ENCODE assay signal across 24 cellular contexts in the genomic region with DNA sequence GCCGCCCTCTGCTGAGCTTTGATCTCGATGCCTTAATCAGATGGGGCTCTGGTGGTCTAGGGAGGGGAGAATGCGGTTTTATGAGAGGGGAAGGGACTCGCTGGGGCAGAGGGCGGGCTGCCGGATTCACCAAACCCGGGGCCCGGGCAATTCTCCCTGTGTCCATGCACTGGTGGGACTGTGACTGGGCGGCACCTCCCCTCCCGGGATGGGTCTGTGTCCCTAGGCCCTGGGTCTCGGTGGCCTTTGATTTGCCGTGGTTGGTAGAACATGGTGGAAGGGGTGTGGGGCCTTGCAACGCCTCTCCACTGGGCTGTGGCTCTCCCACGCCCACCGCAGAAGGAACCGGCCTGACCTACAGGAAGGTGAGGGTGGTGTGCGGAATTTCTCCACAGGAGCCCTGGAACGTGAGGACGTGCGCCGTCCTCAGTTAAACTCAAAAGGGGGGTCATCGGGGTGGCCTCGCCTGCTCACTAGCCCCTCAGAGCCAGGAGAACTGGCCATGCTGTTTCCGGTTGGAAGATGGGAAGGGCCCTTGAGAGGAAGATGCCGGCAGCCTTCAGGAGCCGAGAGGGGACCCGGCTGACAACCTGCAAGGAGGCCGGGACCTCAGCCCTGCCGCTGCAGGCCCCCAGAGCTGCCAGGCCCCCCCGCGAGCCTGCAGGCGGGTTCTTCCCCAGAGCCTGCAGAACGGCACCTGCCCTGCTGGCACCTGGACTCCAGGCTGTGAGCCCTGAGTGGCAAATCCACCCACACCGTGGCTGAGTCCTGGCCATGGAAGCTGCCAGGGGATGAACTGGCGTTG. TPM values are rescaled to one million over a fixed set of nuclear protein-coding genes. Genes with fewer than 3 reads are reported as not detected.
DNase-seq lines count a peak whose midpoint lies in the region; ATAC-seq and TF ChIP-seq lines count a peak whose summit lies in the region.
"Had no signal": no experiment of that assay in that cellular context is flagged by ENCODE, and none has a peak within 500 bp of the region (broad histone marks: within the 10 kb centered on the region; RNA-seq: fewer than 3 reads in every experiment).

No MANE protein-coding gene starts in this region.

- DNase-seq in T-helper 2 cell treated with Interferon-gamma antibody and Interleukin-4, amounts not matched to agents 5 μg/mL and 100 μg/mL, for 36 hours (ENCODE audit: low spot score) = no peak
- DNase-seq in T-helper 2 cell (no peak), right cardiac atrium (peak in 2 of 3 donors; percentile 42 to 50), Right ventricle myocardium superior (no peak), neural progenitor cell (ENCODE audit: low spot score) (no peak), AML-193 (lab: John Stamatoyannopoulos, UW) (no peak)
- DNase-seq: 8988T; anterior cingulate cortex; cerebellar nuclear complex; DMS79; effector CD8-positive, alpha-beta T cell; midbrain; NCI-H1436 treated with DMSO at 0.1 percent for 48 hours; NCI-H2171 treated with DMSO at 0.1 percent for 48 hours; NCI-H526 treated with DMSO at 0.1 percent for 48 hours; occipital lobe; stimulated activated CD4-positive, alpha-beta T cell treated with anti-CD3 and anti-CD28 coated beads, Interleukin-12 subunit alpha, Interleukin-12 subunit beta, amount 100 ng/mL, for 4 hours; stimulated activated CD8-positive, alpha-beta memory T cell treated with anti-CD3 and anti-CD28 coated beads, Interleukin-4, amount 100 ng/mL, for 48 hours; uterus had no signal

- no peak for ATAC-seq in right cardiac atrium
- no peak for ATAC-seq in Right ventricle myocardium superior (ENCODE audit: poor library complexity)
- no peak for ATAC-seq in GM21447 (IDR thresholded peaks at IDR 0.05; ENCODE audit: unreplicated experiment)
- ATAC-seq: left colon had no signal

- no peaks in the 10 kb centered on the region for H3K36me3 ChIP-seq in neural progenitor cell
- H3K36me3 ChIP-seq: uterus had no signal

- WGBS in right cardiac atrium = 90% methylated on average over 35 of the region's 35 CpGs

- no peaks in the 10 kb centered on the region for H3K27me3 ChIP-seq in right cardiac atrium (ENCODE audit: control insufficient read depth, insufficient read depth)
- H3K27me3 ChIP-seq in neural progenitor cell = peaks cover 100% of the 10 kb centered on the region
- H3K27me3 ChIP-seq: uterus had no signal

- TF ChIP-seq CTCF in brain (conservative IDR thresholded peaks at IDR 0.05) (no peak), neural progenitor cell (IDR thresholded peaks at IDR 0.05) (no peak)

- no peak overlapping the region for H3K9ac ChIP-seq in neural progenitor cell

- no peak overlapping the region for H3K27ac ChIP-seq in right cardiac atrium (ENCODE audit: low read length)
- no peak overlapping the region for H3K27ac ChIP-seq in neural progenitor cell
- H3K27ac ChIP-seq: C4-2B, SK-N-MC, uterus had no signal

- H3K4me3 ChIP-seq in right cardiac atrium (ENCODE audit: low read length) = no peak overlapping the region
- no peak overlapping the region for H3K4me3 ChIP-seq in neural progenitor cell

- H3K27ac Mint-ChIP-seq in T-helper 2 cell treated with Interferon-gamma antibody and Interleukin-4, amounts not matched to agents 5 μg/mL and 100 μg/mL, for 36 hours = no peak overlapping the region
- no peak overlapping the region for H3K27ac Mint-ChIP-seq in brain
- H3K27ac Mint-ChIP-seq in neural progenitor cell = no peak overlapping the region

- intact Hi-C loops in right cardiac atrium (cut with DNase I) (no loop called here), Right ventricle myocardium superior (cut with DNase I) (no loop called here)

- no peak overlapping the region for H2AFZ ChIP-seq in neural progenitor cell (replicated peaks)

- peaks cover 22% of the 10 kb centered on the region for H3K4me1 Mint-ChIP-seq in T-helper 2 cell treated with Interferon-gamma antibody and Interleukin-4, amounts not matched to agents 5 μg/mL and 100 μg/mL, for 36 hours (ENCODE audit: low read depth)
- peaks cover 20% of the 10 kb centered on the region for H3K4me1 Mint-ChIP-seq in brain
- H3K4me1 Mint-ChIP-seq in neural progenitor cell = peaks cover 11% of the 10 kb centered on the region

- H3K36me3 Mint-ChIP-seq in T-helper 2 cell treated with Interferon-gamma antibody and Interleukin-4, amounts not matched to agents 5 μg/mL and 100 μg/mL, for 36 hours (ENCODE audit: low read depth) = peaks cover 6% of the 10 kb centered on the region
- H3K36me3 Mint-ChIP-seq in brain (no peaks in the 10 kb centered on the region), neural progenitor cell (peaks cover 2% of the 10 kb centered on the region)

- no peak overlapping the region for H3K4me2 ChIP-seq in neural progenitor cell

- no peaks in the 10 kb centered on the region for H3K9me3 ChIP-seq in right cardiac atrium (ENCODE audit: control insufficient read depth, low read length)
- H3K9me3 ChIP-seq in neural progenitor cell (ENCODE audit: low read depth) = no peaks in the 10 kb centered on the region
- H3K9me3 ChIP-seq: uterus had no signal

- H3K27me3 Mint-ChIP-seq in T-helper 2 cell treated with Interferon-gamma antibody and Interleukin-4, amounts not matched to agents 5 μg/mL and 100 μg/mL, for 36 hours (ENCODE audit: low read depth) = peaks cover 22% of the 10 kb centered on the region
- H3K27me3 Mint-ChIP-seq in brain (peaks cover 11% of the 10 kb centered on the region), neural progenitor cell (ENCODE audit: insufficient read depth, low read depth) (peaks cover 51% of the 10 kb centered on the region)

- no peaks in the 10 kb centered on the region for H3K79me2 ChIP-seq in neural progenitor cell (ENCODE audit: low read depth)

- peak overlapping the region; percentile 95 for H3K4me3 Mint-ChIP-seq in T-helper 2 cell treated with Interferon-gamma antibody and Interleukin-4, amounts not matched to agents 5 μg/mL and 100 μg/mL, for 36 hours
- H3K4me3 Mint-ChIP-seq in brain (peak overlapping the region in 3 of 5 experiments; percentile 22 to 53 (median 52)), neural progenitor cell (peak overlapping the region; percentile 50)

- no peaks in the 10 kb centered on the region for H3K4me1 ChIP-seq in right cardiac atrium (ENCODE audit: control insufficient read depth, insufficient read depth, low read length)
- peaks cover 10% of the 10 kb centered on the region for H3K4me1 ChIP-seq in neural progenitor cell

- H4K20me1 ChIP-seq in neural progenitor cell (ENCODE audit: low read depth) = peaks cover 3% of the 10 kb centered on the region

- peaks cover 19% of the 10 kb centered on the region for H3F3A ChIP-seq in neural progenitor cell (ENCODE audit: low read depth)

- H3K9me3 Mint-ChIP-seq in T-helper 2 cell treated with Interferon-gamma antibody and Interleukin-4, amounts not matched to agents 5 μg/mL and 100 μg/mL, for 36 hours = no peaks in the 10 kb centered on the region
- peaks cover 0 to 14% (median 7%) of the 10 kb centered on the region in 5 experiments for H3K9me3 Mint-ChIP-seq in brain
- H3K9me3 Mint-ChIP-seq in neural progenitor cell = no peaks in the 10 kb centered on the region

RNA-seq across cellular contexts. Expression of gene NOC4L, which starts 43.6 kb away (rescaled TPM):
- 10 to 100 TPM in 1 of 4 donors, 1 to 10 TPM in 3; 7.7 to 10.1 (median 9.1) TPM for total RNA-seq in right cardiac atrium
- 11.0 TPM for polyA plus RNA-seq in right cardiac atrium
- 9.5 TPM for total RNA-seq in Right ventricle myocardium superior
- polyA plus RNA-seq in brain (ENCODE audit: insufficient read depth, low read depth, low replicate concordance) = 30.6 TPM
- total RNA-seq in neural progenitor cell (ENCODE audit: low replicate concordance) = 3.5 and 12.1 TPM in 2 replicates

RNA-seq across cellular contexts. Expression of gene DDX51, which starts 43.7 kb away (rescaled TPM):
- total RNA-seq in right cardiac atrium = 10 to 100 TPM in 2 of 4 donors, 1 to 10 TPM in 2; 7.4 to 11.7 (median 10.1) TPM
- polyA plus RNA-seq in right cardiac atrium = 10.9 TPM
- total RNA-seq in Right ventricle myocardium superior = 10.3 TPM
- polyA plus RNA-seq in brain (ENCODE audit: insufficient read depth, low read depth, low replicate concordance) = 19.3 TPM
- 8.5 and 15.5 TPM in 2 replicates for total RNA-seq in neural progenitor cell (ENCODE audit: low replicate concordance)

Comparison
In these comparisons a context has a peak if more than half of its experiments do, and no peak if none do; other contexts are left out.
1. DNase-seq: peak in right cardiac atrium (2 of 3); none in T-helper 2 cell treated with Interferon-gamma antibody and Interleukin-4, amounts not matched to agents 5 μg/mL and 100 μg/mL, for 36 hours (single experiment), T-helper 2 cell (0 of 5), Right ventricle myocardium superior (single experiment), neural progenitor cell (single experiment) and AML-193 (0 of 2).
2. Peak in every context shown above with its lines, with median percentiles within 50 percentile points of each other: H3K4me3 Mint-ChIP-seq.